Comparison of ENCODE assay signal across 7 cellular contexts in genomic region chr21:10417551-10418002, GRCh38.
DNase-seq lines count a peak whose midpoint lies in the region; ATAC-seq, FAIRE-seq and TF ChIP-seq lines count a peak whose summit lies in the region.
"Not testable (repeated sequence)": the region's sequence is repeated elsewhere in the genome, so short reads cannot be mapped to it uniquely, and the experiment has no call there.

No MANE protein-coding gene starts in this region.

- CTCF ChIA-PET in GM10248 (lab: Yijun Ruan, JAX), result interaction anchor here (2.6 kb wide), 1 partner anchor 13 kb away, joined by 17 read pairs; no protein-coding TSS in a partner anchor

- not testable (repeated sequence) for TF ChIP-seq CTCF in GM10248 (IDR thresholded peaks at IDR 0.05; ENCODE audit: control extremely low read depth, extremely low read depth, low read depth, missing control alignments); coronary artery (IDR thresholded peaks at IDR 0.05); kidney (IDR thresholded peaks at IDR 0.05; ENCODE audit: borderline replicate concordance, extremely low read depth, insufficient read depth)

- H3K27ac ChIP-seq in Karpas-422 (ENCODE audit: low read length); coronary artery; kidney (ENCODE audit: low read depth in 2 of 2, low read length in 2 of 2): not testable (repeated sequence)

- not testable (repeated sequence) for H3K4me3 Mint-ChIP-seq in stimulated activated naive CD8-positive, alpha-beta T cell treated with anti-CD3 and anti-CD28 coated beads, Interleukin-15, amount 100 ng/mL, for 72 hours

- not testable (repeated sequence) for H2AFZ ChIP-seq in Karpas-422 (ENCODE audit: low read length)

- POLR2A ChIA-PET in GM10248 (lab: Yijun Ruan, JAX), result not testable (repeated sequence)

- not testable (repeated sequence) for H3K9me2 ChIP-seq in Karpas-422 (replicated peaks; ENCODE audit: insufficient read depth, low read length)

- peak; percentile 38 for DNase-seq in GM10248 (ENCODE audit: extremely low spot score)
- DNase-seq in Karpas-422, result peak; percentile 48
- DNase-seq in coronary artery (ENCODE audit: low spot score), result peak; percentile 83
- DNase-seq in Right ventricle myocardium superior, result not testable (repeated sequence)
- DNase-seq in kidney, result peak; percentile 84
- DNase-seq in mesenteric fat pad (ENCODE audit: low spot score), result peak; percentile 93
- DNase-seq in stimulated activated naive CD8-positive, alpha-beta T cell treated with anti-CD3 and anti-CD28 coated beads, Interleukin-15, amount 100 ng/mL, for 72 hours, result peak in 1 of 2 donors; percentile 15

- not testable (repeated sequence) for H4K20me1 ChIP-seq in Karpas-422 (ENCODE audit: insufficient read depth, low read depth, low read length)

- peak; percentile 8 for ATAC-seq in Right ventricle myocardium superior (ENCODE audit: poor library complexity)
- peak; percentile 30 for ATAC-seq in stimulated activated naive CD8-positive, alpha-beta T cell treated with anti-CD3 and anti-CD28 coated beads, Interleukin-15, amount 100 ng/mL, for 72 hours

- not testable (repeated sequence) for H3K79me2 ChIP-seq in Karpas-422 (ENCODE audit: low read length)

- H3K4me2 ChIP-seq in Karpas-422 (ENCODE audit: low read depth, low read length, poor library complexity, severe bottlenecking), result not testable (repeated sequence)

- not testable (repeated sequence) for H3K4me1 Mint-ChIP-seq in stimulated activated naive CD8-positive, alpha-beta T cell treated with anti-CD3 and anti-CD28 coated beads, Interleukin-15, amount 100 ng/mL, for 72 hours

- intact Hi-C loops in Right ventricle myocardium superior (cut with DNase I); kidney (cut with DNase I): not testable (repeated sequence)

- H3K4me1 ChIP-seq in Karpas-422 (ENCODE audit: low read length); kidney (ENCODE audit: control insufficient read depth in 1 of 2, insufficient read depth in 1 of 2, low read depth in 1 of 2, low read length in 2 of 2): not testable (repeated sequence)

- FAIRE-seq in kidney (lab: Jason Lieb, UNC), result not testable (repeated sequence)

- H3K27me3 Mint-ChIP-seq in stimulated activated naive CD8-positive, alpha-beta T cell treated with anti-CD3 and anti-CD28 coated beads, Interleukin-15, amount 100 ng/mL, for 72 hours, result not testable (repeated sequence)

- not testable (repeated sequence) for H3K9ac ChIP-seq in Karpas-422 (ENCODE audit: low read length); kidney (ENCODE audit: low read length in 2 of 2)

- not testable (repeated sequence) for H3K27me3 ChIP-seq in Karpas-422 (ENCODE audit: low read length)

- H3K9me3 ChIP-seq in Karpas-422 (ENCODE audit: low read length) (peaks cover 49% of the 10 kb centered on the region), kidney (ENCODE audit: control insufficient read depth in 1 of 2, low read length in 2 of 2) (peaks cover 3 to 20% of the 10 kb centered on the region in 2 donors)

- not testable (repeated sequence) for H3K9me3 Mint-ChIP-seq in stimulated activated naive CD8-positive, alpha-beta T cell treated with anti-CD3 and anti-CD28 coated beads, Interleukin-15, amount 100 ng/mL, for 72 hours

- H3K36me3 ChIP-seq in Karpas-422 (ENCODE audit: insufficient read depth, low read length); kidney (ENCODE audit: control insufficient read depth in 1 of 2, insufficient read depth in 2 of 2, low read length in 2 of 2): not testable (repeated sequence)

- H3K27ac Mint-ChIP-seq in stimulated activated naive CD8-positive, alpha-beta T cell treated with anti-CD3 and anti-CD28 coated beads, Interleukin-15, amount 100 ng/mL, for 72 hours, result not testable (repeated sequence)

- not testable (repeated sequence) for H3K4me3 ChIP-seq in Karpas-422 (ENCODE audit: low read length); coronary artery; kidney (ENCODE audit: low read length in 2 of 2)
